Comparison of ENCODE assay signal across 15 cellular contexts in genomic region chr12:101931498-101932326, GRCh38. TPM values are rescaled to one million over a fixed set of nuclear protein-coding genes. Genes with fewer than 3 reads are reported as not detected.
DNase-seq lines count a peak whose midpoint lies in the region; ATAC-seq and TF ChIP-seq lines count a peak whose summit lies in the region.
"Had no signal": no experiment of that assay in that cellular context is flagged by ENCODE, and none has a peak within 500 bp of the region (broad histone marks: within the 10 kb centered on the region; RNA-seq: fewer than 3 reads in every experiment).

No MANE protein-coding gene starts in this region.

- CTCF ChIA-PET in activated CD4-positive, alpha-beta memory T cell treated with anti-CD3 and anti-CD28 coated beads, Interleukin-2, amount 10 ng/mL, durations not matched to agents 7 days and 5 days (lab: Charles Lee): interaction anchor here (0.6 to 1.5 kb wide), 4 partner anchors 8 to 93 kb away, joined by 3 read pairs; no protein-coding TSS in a partner anchor
- CTCF ChIA-PET in PC-9 (lab: Charles Lee): no interaction called here

- H3K9me2 ChIP-seq in PC-9 (ENCODE audit: insufficient read depth): no peaks in the 10 kb centered on the region

- DNase-seq in kidney tubule cell (ENCODE audit: low spot score) (peak; percentile 9), left lobe of liver (ENCODE audit: low spot score) (no peak), HuH-7.5 (ENCODE audit: low spot score) (no peak), PC-9 (no peak)
- no peak for DNase-seq in activated CD4-positive, alpha-beta memory T cell treated with anti-CD3 and anti-CD28 coated beads, Interleukin-2, amount 10 ng/mL, durations not matched to agents 7 days and 5 days
- DNase-seq: activated CD4-positive, alpha-beta memory T cell treated with anti-CD3 and anti-CD28 coated beads for 36 hours; amygdala; EL; naive thymus-derived CD8-positive, alpha-beta T cell; SIG-M5; stimulated activated CD4-positive, alpha-beta T cell treated with anti-CD3 and anti-CD28 coated beads, Interleukin-2, amount 100 ng/mL, for 24 hours; testis had no signal

- no peak overlapping the region for H3K27ac ChIP-seq in PC-9
- H3K27ac ChIP-seq: testis had no signal

- POLR2A ChIA-PET in activated CD4-positive, alpha-beta memory T cell treated with anti-CD3 and anti-CD28 coated beads, Interleukin-2, amount 10 ng/mL, durations not matched to agents 7 days and 5 days (lab: Charles Lee): interaction anchor here (1.8 kb wide), 1 partner anchor 130 kb away, joined by 5 read pairs; the partner anchor contains the start of gene WASHC3
- POLR2A ChIA-PET in PC-9 (lab: Charles Lee; ENCODE audit: unreplicated experiment): no interaction called here

- no peaks in the 10 kb centered on the region for H3K27me3 ChIP-seq in PC-9 (ENCODE audit: insufficient read depth, low read depth)
- H3K27me3 ChIP-seq: testis had no signal

- H2AFZ ChIP-seq in PC-9: no peak overlapping the region

- no peaks in the 10 kb centered on the region for H3F3A ChIP-seq in PC-9 (ENCODE audit: insufficient read depth, low read depth)

- intact Hi-C loops in PC-9 (cut with micrococcal nuclease; ENCODE audit: unreplicated experiment): loop anchor here (10.0 kb wide), 1 partner anchor 553 kb away; the partner anchor contains the start of gene IGF1

- no peaks in the 10 kb centered on the region for H4K20me1 ChIP-seq in PC-9 (ENCODE audit: insufficient read depth)

- no peaks in the 10 kb centered on the region for H3K27me3 Mint-ChIP-seq in activated CD4-positive, alpha-beta memory T cell treated with anti-CD3 and anti-CD28 coated beads, Interleukin-2, amount 10 ng/mL, durations not matched to agents 7 days and 5 days

- H3K4me1 Mint-ChIP-seq in activated CD4-positive, alpha-beta memory T cell treated with anti-CD3 and anti-CD28 coated beads, Interleukin-2, amount 10 ng/mL, durations not matched to agents 7 days and 5 days: peaks cover 34% of the 10 kb centered on the region

- ATAC-seq in GM18870 (IDR thresholded peaks at IDR 0.05; ENCODE audit: unreplicated experiment) (peak; percentile 46), GM21529 (IDR thresholded peaks at IDR 0.05; ENCODE audit: unreplicated experiment) (peak; percentile 39), HG03159 (IDR thresholded peaks at IDR 0.05; ENCODE audit: unreplicated experiment) (peak; percentile 43), left lobe of liver (no peak)
- ATAC-seq: naive thymus-derived CD8-positive, alpha-beta T cell had no signal

- H3K36me3 Mint-ChIP-seq in activated CD4-positive, alpha-beta memory T cell treated with anti-CD3 and anti-CD28 coated beads, Interleukin-2, amount 10 ng/mL, durations not matched to agents 7 days and 5 days (ENCODE audit: low read depth): no peaks in the 10 kb centered on the region
- H3K36me3 Mint-ChIP-seq: activated CD4-positive, alpha-beta memory T cell treated with anti-CD3 and anti-CD28 coated beads for 36 hours; naive thymus-derived CD8-positive, alpha-beta T cell had no signal

- no peak overlapping the region for H3K27ac Mint-ChIP-seq in activated CD4-positive, alpha-beta memory T cell treated with anti-CD3 and anti-CD28 coated beads, Interleukin-2, amount 10 ng/mL, durations not matched to agents 7 days and 5 days
- H3K27ac Mint-ChIP-seq: activated CD4-positive, alpha-beta memory T cell treated with anti-CD3 and anti-CD28 coated beads for 36 hours had no signal

- no peak overlapping the region for H3K4me2 ChIP-seq in PC-9

- H3K9me3 ChIP-seq in PC-9 (ENCODE audit: insufficient read depth, low read depth): no peaks in the 10 kb centered on the region
- H3K9me3 ChIP-seq: testis had no signal

- H3K4me3 Mint-ChIP-seq in activated CD4-positive, alpha-beta memory T cell treated with anti-CD3 and anti-CD28 coated beads, Interleukin-2, amount 10 ng/mL, durations not matched to agents 7 days and 5 days: no peak overlapping the region
- H3K4me3 Mint-ChIP-seq: activated CD4-positive, alpha-beta memory T cell treated with anti-CD3 and anti-CD28 coated beads for 36 hours had no signal

- no peak for TF ChIP-seq CTCF in PC-9 (conservative IDR thresholded peaks at IDR 0.05)

- no peaks in the 10 kb centered on the region for H3K4me1 ChIP-seq in PC-9 (replicated peaks; ENCODE audit: insufficient read depth)

- no peaks in the 10 kb centered on the region for H3K36me3 ChIP-seq in PC-9 (ENCODE audit: low read depth)

- no TSS peak for BruUV-seq in PC-9 (replicated peaks; lab: Mats Ljungman, UMichigan)

- no peaks in the 10 kb centered on the region for H3K79me2 ChIP-seq in PC-9 (ENCODE audit: low read depth)

- H3K9me3 Mint-ChIP-seq in activated CD4-positive, alpha-beta memory T cell treated with anti-CD3 and anti-CD28 coated beads, Interleukin-2, amount 10 ng/mL, durations not matched to agents 7 days and 5 days: no peaks in the 10 kb centered on the region
- H3K9me3 Mint-ChIP-seq: activated CD4-positive, alpha-beta memory T cell treated with anti-CD3 and anti-CD28 coated beads for 36 hours; naive thymus-derived CD8-positive, alpha-beta T cell had no signal

- no peak overlapping the region for H3K4me3 ChIP-seq in PC-9
- H3K4me3 ChIP-seq: testis had no signal

RNA-seq across cellular contexts. Expression of gene DRAM1, which starts 54.3 kb away (rescaled TPM):
- total RNA-seq in left lobe of liver (2.5 TPM), PC-9 (2021) (6.0 and 6.2 TPM in 2 replicates)
- total RNA-seq in activated CD4-positive, alpha-beta memory T cell treated with anti-CD3 and anti-CD28 coated beads, Interleukin-2, amount 10 ng/mL, durations not matched to agents 7 days and 5 days: 1 to 10 TPM; 4.0 TPM
